In the genomic region with DNA sequence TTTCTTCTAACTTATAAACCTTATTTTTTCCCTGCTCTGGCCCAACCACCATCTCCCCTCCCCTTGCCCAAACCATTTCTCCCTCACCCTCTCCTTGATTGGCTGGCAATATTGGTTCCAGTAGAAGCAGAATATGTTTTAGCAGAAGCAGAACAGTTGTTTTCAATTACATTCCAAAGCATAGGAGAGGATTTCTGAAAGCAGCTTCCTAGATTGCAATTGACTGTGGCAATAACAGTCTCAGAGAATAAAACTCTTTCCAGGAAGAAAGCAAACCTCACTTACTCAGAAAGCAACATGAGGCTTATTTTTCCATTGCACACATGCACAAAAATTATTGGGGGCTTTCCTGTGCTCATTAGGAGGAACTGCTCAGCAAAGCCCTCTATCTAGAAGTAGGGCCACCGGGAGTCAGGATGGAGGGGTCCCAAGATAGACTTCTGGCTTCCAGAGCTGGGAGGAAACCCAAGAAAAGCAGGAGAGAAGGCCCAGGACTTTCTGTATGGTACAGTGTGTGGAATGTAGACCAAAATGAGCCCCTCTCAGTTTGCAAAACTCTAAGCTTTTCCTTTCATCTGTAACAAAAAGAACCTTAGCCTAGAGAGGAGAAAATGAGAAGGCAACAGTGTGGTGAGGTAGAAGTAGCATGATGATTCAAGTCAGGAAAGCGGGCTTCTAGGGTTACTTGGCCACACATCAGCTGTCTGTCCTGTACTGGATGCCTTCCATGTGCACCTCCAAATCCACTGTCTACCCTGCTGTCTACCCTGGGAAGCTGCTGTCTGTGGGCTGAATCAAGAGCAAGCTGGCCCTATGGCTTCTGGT, we compare ENCODE assay signal across 1 cellular context.
TF ChIP-seq lines count a peak whose summit lies in the region.

No MANE protein-coding gene starts in this region.

TF ChIP-seq in IMR-90, 13 proteins besides CTCF, POLR2A, EP300 and RAD21:
- TF ChIP-seq MXI1 (IDR thresholded peaks at IDR 0.05; ENCODE audit: borderline replicate concordance, low read depth, low read length) (no peak), RFX5 (IDR thresholded peaks at IDR 0.05; ENCODE audit: low read depth, low read length) (no peak), MAFK (IDR thresholded peaks at IDR 0.05; ENCODE audit: low read depth, low read length) (no peak), FOS (IDR thresholded peaks at IDR 0.05; ENCODE audit: low read depth, low read length) (no peak), BHLHE40 (IDR thresholded peaks at IDR 0.05; ENCODE audit: low read depth, low read length) (no peak)
- TF ChIP-seq, protein P1, sequence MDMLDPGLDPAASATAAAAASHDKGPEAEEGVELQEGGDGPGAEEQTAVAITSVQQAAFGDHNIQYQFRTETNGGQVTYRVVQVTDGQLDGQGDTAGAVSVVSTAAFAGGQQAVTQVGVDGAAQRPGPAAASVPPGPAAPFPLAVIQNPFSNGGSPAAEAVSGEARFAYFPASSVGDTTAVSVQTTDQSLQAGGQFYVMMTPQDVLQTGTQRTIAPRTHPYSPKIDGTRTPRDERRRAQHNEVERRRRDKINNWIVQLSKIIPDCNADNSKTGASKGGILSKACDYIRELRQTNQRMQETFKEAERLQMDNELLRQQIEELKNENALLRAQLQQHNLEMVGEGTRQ (IDR thresholded peaks at IDR 0.05; ENCODE audit: low read depth, low read length), result no peak
